Comparison of ENCODE assay signal across 14 cellular contexts in genomic region chr10:72344932-72345331, GRCh38. TPM values are rescaled to one million over a fixed set of nuclear protein-coding genes. Genes with fewer than 3 reads are reported as not detected.
DNase-seq lines count a peak whose midpoint lies in the region; ATAC-seq lines count a peak whose summit lies in the region.
"Had no signal": no experiment of that assay in that cellular context is flagged by ENCODE, and none has a peak within 500 bp of the region (broad histone marks: within the 10 kb centered on the region; RNA-seq: fewer than 3 reads in every experiment).

No MANE protein-coding gene starts in this region.

- peak; percentile 40 for DNase-seq in activated naive CD4-positive, alpha-beta T cell treated with Interleukin-2 at 50 U/mL for 16 hours
- no peak for DNase-seq in activated naive CD4-positive, alpha-beta T cell treated with anti-CD3 and anti-CD28 coated beads for 36 hours
- no peak for DNase-seq in nucleus accumbens (lab: John Stamatoyannopoulos, UW)
- DNase-seq in GM19240 (ENCODE audit: insufficient read length, low spot score) = no peak
- DNase-seq in SW480 (ENCODE audit: low spot score) = no peak
- DNase-seq: activated CD4-positive, alpha-beta T cell treated with anti-CD3 and anti-CD28 coated beads for 1 hour; Calu3; foreskin melanocyte; immature natural killer cell; NCI-H2081 had no signal

- H3K27ac Mint-ChIP-seq in activated naive CD4-positive, alpha-beta T cell treated with anti-CD3 and anti-CD28 coated beads for 36 hours = no peak overlapping the region
- H3K27ac Mint-ChIP-seq in activated T-helper 17 cell treated with anti-CD3 and anti-CD28 coated beads, Interleukin-2, amount 50 U/mL, for 72 hours = peak overlapping the region; percentile 67
- peak overlapping the region; percentile 52 for H3K27ac Mint-ChIP-seq in stimulated activated naive CD8-positive, alpha-beta T cell treated with anti-CD3 and anti-CD28 coated beads, Interleukin-15, Interleukin-2, amounts not matched to agents 100 ng/mL and 50 ng/mL, for 24 hours
- H3K27ac Mint-ChIP-seq: activated naive CD8-positive, alpha-beta T cell had no signal

- H3K36me3 Mint-ChIP-seq in activated naive CD4-positive, alpha-beta T cell treated with anti-CD3 and anti-CD28 coated beads for 36 hours (ENCODE audit: low read depth) = peaks cover 21% of the 10 kb centered on the region
- H3K36me3 Mint-ChIP-seq in activated T-helper 17 cell treated with anti-CD3 and anti-CD28 coated beads, Interleukin-2, amount 50 U/mL, for 72 hours (ENCODE audit: low read depth) = peaks cover 50% of the 10 kb centered on the region
- peaks cover 33% of the 10 kb centered on the region for H3K36me3 Mint-ChIP-seq in stimulated activated naive CD8-positive, alpha-beta T cell treated with anti-CD3 and anti-CD28 coated beads, Interleukin-15, Interleukin-2, amounts not matched to agents 100 ng/mL and 50 ng/mL, for 24 hours (ENCODE audit: low read depth)
- H3K36me3 Mint-ChIP-seq: activated naive CD8-positive, alpha-beta T cell had no signal

- intact Hi-C loops in activated naive CD4-positive, alpha-beta T cell treated with anti-CD3 and anti-CD28 coated beads for 36 hours (cut with micrococcal nuclease) = no loop called here

- no peaks in the 10 kb centered on the region for H3K9me3 Mint-ChIP-seq in activated naive CD4-positive, alpha-beta T cell treated with anti-CD3 and anti-CD28 coated beads for 36 hours
- no peaks in the 10 kb centered on the region for H3K9me3 Mint-ChIP-seq in activated T-helper 17 cell treated with anti-CD3 and anti-CD28 coated beads, Interleukin-2, amount 50 U/mL, for 72 hours
- no peaks in the 10 kb centered on the region for H3K9me3 Mint-ChIP-seq in stimulated activated naive CD8-positive, alpha-beta T cell treated with anti-CD3 and anti-CD28 coated beads, Interleukin-15, Interleukin-2, amounts not matched to agents 100 ng/mL and 50 ng/mL, for 24 hours
- H3K9me3 Mint-ChIP-seq: immature natural killer cell had no signal

- peaks cover 14% of the 10 kb centered on the region for H3K4me1 Mint-ChIP-seq in activated naive CD4-positive, alpha-beta T cell treated with anti-CD3 and anti-CD28 coated beads for 36 hours (ENCODE audit: low read depth)
- peaks cover 11% of the 10 kb centered on the region for H3K4me1 Mint-ChIP-seq in activated T-helper 17 cell treated with anti-CD3 and anti-CD28 coated beads, Interleukin-2, amount 50 U/mL, for 72 hours
- peaks cover 29% of the 10 kb centered on the region for H3K4me1 Mint-ChIP-seq in stimulated activated naive CD8-positive, alpha-beta T cell treated with anti-CD3 and anti-CD28 coated beads, Interleukin-15, Interleukin-2, amounts not matched to agents 100 ng/mL and 50 ng/mL, for 24 hours (ENCODE audit: low read depth)

- H3K4me3 Mint-ChIP-seq in activated naive CD4-positive, alpha-beta T cell treated with anti-CD3 and anti-CD28 coated beads for 36 hours = no peak overlapping the region
- H3K4me3 Mint-ChIP-seq in activated T-helper 17 cell treated with anti-CD3 and anti-CD28 coated beads, Interleukin-2, amount 50 U/mL, for 72 hours = peak overlapping the region; percentile 51
- H3K4me3 Mint-ChIP-seq in stimulated activated naive CD8-positive, alpha-beta T cell treated with anti-CD3 and anti-CD28 coated beads, Interleukin-15, Interleukin-2, amounts not matched to agents 100 ng/mL and 50 ng/mL, for 24 hours = no peak overlapping the region
- H3K4me3 Mint-ChIP-seq: activated naive CD8-positive, alpha-beta T cell; immature natural killer cell had no signal

- H3K27me3 Mint-ChIP-seq in activated naive CD4-positive, alpha-beta T cell treated with anti-CD3 and anti-CD28 coated beads for 36 hours (ENCODE audit: low read depth) = no peaks in the 10 kb centered on the region
- H3K27me3 Mint-ChIP-seq in activated T-helper 17 cell treated with anti-CD3 and anti-CD28 coated beads, Interleukin-2, amount 50 U/mL, for 72 hours = no peaks in the 10 kb centered on the region
- no peaks in the 10 kb centered on the region for H3K27me3 Mint-ChIP-seq in stimulated activated naive CD8-positive, alpha-beta T cell treated with anti-CD3 and anti-CD28 coated beads, Interleukin-15, Interleukin-2, amounts not matched to agents 100 ng/mL and 50 ng/mL, for 24 hours
- H3K27me3 Mint-ChIP-seq: activated naive CD8-positive, alpha-beta T cell had no signal

- CTCF ChIA-PET in activated naive CD4-positive, alpha-beta T cell treated with anti-CD3 and anti-CD28 coated beads for 36 hours (lab: Charles Lee) = interaction anchor here (0.6 to 4.5 kb wide), 5 partner anchors 9 to 388 kb away, joined by 3 to 40 read pairs (median 5); no protein-coding TSS in a partner anchor

- ATAC-seq in HG02852 (IDR thresholded peaks at IDR 0.05; ENCODE audit: unreplicated experiment) = peak; percentile 60
- ATAC-seq in activated T-helper 17 cell treated with anti-CD3 and anti-CD28 coated beads, Interleukin-2, amount 50 U/mL, for 72 hours (replicated peaks) = peak; percentile 85

RNA-seq across cellular contexts. Expression of gene DNAJB12, which starts 9.8 kb away (rescaled TPM):
- total RNA-seq in activated naive CD4-positive, alpha-beta T cell treated with anti-CD3 and anti-CD28 coated beads for 36 hours = 10 to 100 TPM; 13.7 to 14.1 TPM
- total RNA-seq in activated T-helper 17 cell treated with anti-CD3 and anti-CD28 coated beads, Interleukin-2, amount 50 U/mL, for 72 hours = 10 to 100 TPM; 32.0 to 35.9 TPM
